16 cellular contexts compared by ENCODE assay signal in genomic region chr10:24432478-24433416, GRCh38.
DNase-seq lines count a peak whose midpoint lies in the region; ATAC-seq and TF ChIP-seq lines count a peak whose summit lies in the region.
"Had no signal": no experiment of that assay in that cellular context is flagged by ENCODE, and none has a peak within 500 bp of the region (broad histone marks: within the 10 kb centered on the region; RNA-seq: fewer than 3 reads in every experiment).

No MANE protein-coding gene starts in this region.

- no peaks in the 10 kb centered on the region for H3K79me2 ChIP-seq in H9 (ENCODE audit: insufficient read depth, low read length)

- TF ChIP-seq EP300 in Ishikawa (IDR thresholded peaks at IDR 0.05; ENCODE audit: borderline replicate concordance): no peak

- H2AK5ac ChIP-seq in H9 (ENCODE audit: insufficient read length, low read length): no peak overlapping the region

- no peak overlapping the region for H4K8ac ChIP-seq in H9 (replicated peaks; ENCODE audit: insufficient read length, low read depth, low read length)

- H3K4me1 Mint-ChIP-seq in H9: peaks cover 22 to 24% of the 10 kb centered on the region in 2 experiments
- H3K4me1 Mint-ChIP-seq: neural progenitor cell had no signal

- no peaks in the 10 kb centered on the region for H3K23me2 ChIP-seq in H9 (ENCODE audit: insufficient read length, low read depth, low read length, poor library complexity, severe bottlenecking)

- peak; percentile 84 for ATAC-seq in upper lobe of right lung
- ATAC-seq in activated naive CD4-positive, alpha-beta T cell treated with anti-CD3 and anti-CD28 coated beads, Interleukin-2, amount 50 U/mL, for 72 hours: no peak
- ATAC-seq in GM18520 (IDR thresholded peaks at IDR 0.05; ENCODE audit: unreplicated experiment): no peak
- ATAC-seq: sciatic nerve; stimulated activated naive CD8-positive, alpha-beta T cell treated with anti-CD3 and anti-CD28 coated beads, Interleukin-15, Interleukin-2, amounts not matched to agents 100 U/mL and 50 U/mL, for 24 hours had no signal

- no peak for TF ChIP-seq CTCF in H9 (conservative IDR thresholded peaks at IDR 0.05)
- TF ChIP-seq CTCF in fibroblast of mammary gland (conservative IDR thresholded peaks at IDR 0.05; ENCODE audit: control insufficient read depth, insufficient read depth, low read depth, low read length): no peak
- TF ChIP-seq CTCF in upper lobe of right lung (IDR thresholded peaks at IDR 0.05): no peak

- no peak overlapping the region for H3K9ac ChIP-seq in H9 (ENCODE audit: extremely low read depth, insufficient read length, low read length)
- H3K9ac ChIP-seq: neural progenitor cell had no signal

- DNase-seq in H9 (no peak), fibroblast of mammary gland (ENCODE audit: low read depth) (peak; percentile 60), upper lobe of right lung (no peak), DMS 273 (lab: John Stamatoyannopoulos, UW; ENCODE audit: unreplicated experiment) (no peak)
- no peak for DNase-seq in activated naive CD4-positive, alpha-beta T cell treated with anti-CD3 and anti-CD28 coated beads, Interleukin-2, amount 50 U/mL, for 72 hours (ENCODE audit: low spot score in 2 of 2)
- DNase-seq: activated gamma-delta T cell; left ventricle myocardium inferior; NCI-H2081; NCI-H69; SHP77; stimulated activated naive CD8-positive, alpha-beta T cell treated with anti-CD3 and anti-CD28 coated beads, Interleukin-15, Interleukin-2, amounts not matched to agents 100 U/mL and 50 U/mL, for 24 hours had no signal

- no peak overlapping the region for H2BK15ac ChIP-seq in H9 (ENCODE audit: low read depth, low read length)

- H3K4me3 ChIP-seq in fibroblast of mammary gland (ENCODE audit: control insufficient read depth, low read depth, low read length) (no peak overlapping the region), upper lobe of right lung (no peak overlapping the region)
- H3K4me3 ChIP-seq: left ventricle myocardium inferior, neural progenitor cell had no signal

- no peak overlapping the region for H2AFZ ChIP-seq in H9 (ENCODE audit: low read length)
- H2AFZ ChIP-seq: neural progenitor cell had no signal

- H3K56ac ChIP-seq in H9 (ENCODE audit: insufficient read length, low read depth, low read length): no peak overlapping the region

- peak overlapping the region; percentile 26 to 94 (median 76); a peak in 4 of 7 replicates for H3K27ac Mint-ChIP-seq in H9
- H3K27ac Mint-ChIP-seq in activated naive CD4-positive, alpha-beta T cell treated with anti-CD3 and anti-CD28 coated beads, Interleukin-2, amount 50 U/mL, for 72 hours: no peak overlapping the region
- H3K27ac Mint-ChIP-seq: neural progenitor cell had no signal

- no peaks in the 10 kb centered on the region for H4K20me1 ChIP-seq in H9 (ENCODE audit: control insufficient read depth, insufficient read depth, insufficient read length)

- no peak overlapping the region for H2BK12ac ChIP-seq in H9 (ENCODE audit: insufficient read length, low read depth, low read length)

- no peak overlapping the region for H2BK20ac ChIP-seq in H9 (ENCODE audit: low read depth, low read length, poor library complexity, severe bottlenecking)

- no peak overlapping the region for H3T11ph ChIP-seq in H9 (ENCODE audit: low read length)

- H3K27me3 Mint-ChIP-seq in H9 (ENCODE audit: low read depth): no peaks in the 10 kb centered on the region

- H3K79me1 ChIP-seq in H9 (ENCODE audit: insufficient read depth, low read depth, low read length, poor library complexity, severe bottlenecking): no peaks in the 10 kb centered on the region

- intact Hi-C loops in upper lobe of right lung (cut with DNase I): no loop called here

- H3K27ac ChIP-seq in H9 (ENCODE audit: insufficient read length, low read depth, low read length): no peak overlapping the region
- H3K27ac ChIP-seq in upper lobe of right lung: no peak overlapping the region
- H3K27ac ChIP-seq: C4-2B, left ventricle myocardium inferior, neural progenitor cell had no signal

- no peak overlapping the region for H2BK120ac ChIP-seq in H9 (ENCODE audit: low read depth, low read length, poor library complexity, severe bottlenecking)

- H3K23ac ChIP-seq in H9 (ENCODE audit: insufficient read length, low read depth, low read length): no peak overlapping the region

- H3K36me3 ChIP-seq in upper lobe of right lung: no peaks in the 10 kb centered on the region
- H3K36me3 ChIP-seq: neural progenitor cell had no signal

- H2BK5ac ChIP-seq in H9 (ENCODE audit: insufficient read length, low read length): no peak overlapping the region

- H3K27me3 ChIP-seq in H9 (ENCODE audit: insufficient read depth, low read length) (no peaks in the 10 kb centered on the region), upper lobe of right lung (no peaks in the 10 kb centered on the region)
- H3K27me3 ChIP-seq: neural progenitor cell had no signal

- no peak overlapping the region for H3K18ac ChIP-seq in H9 (ENCODE audit: insufficient read length, low read depth, low read length)

- H3K4me2 ChIP-seq in H9 (ENCODE audit: insufficient read depth, insufficient read length, low read length): no peak overlapping the region
- H3K4me2 ChIP-seq: neural progenitor cell had no signal

- H3K36me3 Mint-ChIP-seq in H9 (ENCODE audit: insufficient read depth in 1 of 3, low read depth in 3 of 3): peaks cover 8 to 17% (median 12%) of the 10 kb centered on the region in 3 experiments
- H3K36me3 Mint-ChIP-seq in activated naive CD4-positive, alpha-beta T cell treated with anti-CD3 and anti-CD28 coated beads, Interleukin-2, amount 50 U/mL, for 72 hours: peaks cover 0 to 5% of the 10 kb centered on the region in 2 donors

- no peaks in the 10 kb centered on the region for H3K9me3 ChIP-seq in H9 (ENCODE audit: control insufficient read depth, low read depth, low read length)
- H3K9me3 ChIP-seq in upper lobe of right lung: no peaks in the 10 kb centered on the region
- H3K9me3 ChIP-seq: left ventricle myocardium inferior had no signal

- H4K5ac ChIP-seq in H9 (ENCODE audit: insufficient read length, low read depth, low read length): no peak overlapping the region

- no peak overlapping the region for H3K14ac ChIP-seq in H9 (ENCODE audit: insufficient read depth, low read length)

- H3K9me3 Mint-ChIP-seq in H9: no peaks in the 10 kb centered on the region
- peaks cover 3 to 4% of the 10 kb centered on the region in 2 donors for H3K9me3 Mint-ChIP-seq in activated naive CD4-positive, alpha-beta T cell treated with anti-CD3 and anti-CD28 coated beads, Interleukin-2, amount 50 U/mL, for 72 hours
- H3K9me3 Mint-ChIP-seq: neural progenitor cell had no signal

- no CpG with 5 or more reads among the region's 9 CpGs for WGBS in H9 (ENCODE audit: extremely low coverage, insufficient read length, low lambda C conversion rate)

- no peak overlapping the region for H3K4ac ChIP-seq in H9 (ENCODE audit: low read depth, low read length)

- H3K4me1 ChIP-seq in H9 (ENCODE audit: insufficient read depth, low read length): peaks cover 10% of the 10 kb centered on the region
- no peaks in the 10 kb centered on the region for H3K4me1 ChIP-seq in upper lobe of right lung
- H3K4me1 ChIP-seq: left ventricle myocardium inferior had no signal

- H3K4me3 Mint-ChIP-seq in H9: no peak overlapping the region
- H3K4me3 Mint-ChIP-seq: neural progenitor cell had no signal

- no peak overlapping the region for H4K91ac ChIP-seq in H9 (ENCODE audit: insufficient read length, low read depth, low read length)

- TF ChIP-seq RAD21 in Ishikawa (IDR thresholded peaks at IDR 0.05; ENCODE audit: low read depth): no peak

TF ChIP-seq in Ishikawa, 13 proteins besides CTCF, POLR2A, EP300 and RAD21:
- TF ChIP-seq TEAD4 (IDR thresholded peaks at IDR 0.05) (peak; percentile 48; the same call in 1 of the 2 replicates), EGR1 (IDR thresholded peaks at IDR 0.05) (no peak)

Comparison
In these comparisons a context has a peak if more than half of its experiments do, and no peak if none do; other contexts are left out.
1. H3K27ac Mint-ChIP-seq: peak in H9 (3 of 3); none in activated naive CD4-positive, alpha-beta T cell treated with anti-CD3 and anti-CD28 coated beads, Interleukin-2, amount 50 U/mL, for 72 hours (0 of 2).